Comparison of ENCODE assay signal across 16 cellular contexts in genomic region chr6:42381850-42382249, GRCh38.
DNase-seq lines count a peak whose midpoint lies in the region; ATAC-seq, FAIRE-seq and TF ChIP-seq lines count a peak whose summit lies in the region.
"Had no signal": no experiment of that assay in that cellular context is flagged by ENCODE, and none has a peak within 500 bp of the region (broad histone marks: within the 10 kb centered on the region; RNA-seq: fewer than 3 reads in every experiment).

No MANE protein-coding gene starts in this region.

- H3K4me2 ChIP-seq in HepG2 (ENCODE audit: low read depth, low read length) (no peak overlapping the region), Karpas-422 (ENCODE audit: low read depth, low read length, poor library complexity, severe bottlenecking) (no peak overlapping the region)
- H3K4me2 ChIP-seq: A549 had no signal

- peaks cover 3% of the 10 kb centered on the region for H3K36me3 Mint-ChIP-seq in central memory CD8-positive, alpha-beta T cell (ENCODE audit: insufficient read depth)

- WGBS in HepG2 (ENCODE audit: low lambda C conversion rate), result 10% methylated on average over 3 of the region's 3 CpGs
- WGBS in right lobe of liver (ENCODE audit: insufficient coverage, low coverage, low lambda C conversion rate, missing lambda C conversion rate), result no CpG with 5 or more reads among the region's 3 CpGs

- H3K4me3 Mint-ChIP-seq in central memory CD8-positive, alpha-beta T cell, result no peak overlapping the region
- H3K4me3 Mint-ChIP-seq: CD8-positive, alpha-beta memory T cell had no signal

- H3K27ac ChIP-seq in HepG2 (ENCODE audit: extremely low read length, insufficient read depth, low read length), result no peak overlapping the region
- no peak overlapping the region for H3K27ac ChIP-seq in right lobe of liver
- peak overlapping the region; percentile 30; the same call in 1 of the 2 replicates for H3K27ac ChIP-seq in Karpas-422 (ENCODE audit: low read length)
- H3K27ac ChIP-seq: A549, HL-60 had no signal

- H4K20me1 ChIP-seq in HepG2 (ENCODE audit: insufficient read depth, low read length), result no peaks in the 10 kb centered on the region
- no peaks in the 10 kb centered on the region for H4K20me1 ChIP-seq in Karpas-422 (ENCODE audit: insufficient read depth, low read depth, low read length)

- H3K27ac Mint-ChIP-seq in central memory CD8-positive, alpha-beta T cell (ENCODE audit: low read depth), result peak overlapping the region; percentile 86

- TF ChIP-seq POLR2A in HepG2 (IDR thresholded peaks at IDR 0.05; ENCODE audit: insufficient read depth in 1 of 2, low read depth in 2 of 2, low read length in 2 of 2), result no peak
- TF ChIP-seq POLR2A in right lobe of liver (IDR thresholded peaks at IDR 0.05), result no peak

- ATAC-seq in HepG2 (no peak), right lobe of liver (no peak), HG03439 (IDR thresholded peaks at IDR 0.05; ENCODE audit: unreplicated experiment) (no peak), omental fat pad (ENCODE audit: low FRiP score) (no peak)
- no peak for ATAC-seq in central memory CD8-positive, alpha-beta T cell (replicated peaks; ENCODE audit: extremely low read depth, poor library complexity, severe bottlenecking)
- ATAC-seq: A549 had no signal

- peaks cover 2 to 30% of the 10 kb centered on the region in 2 experiments; a peak in 4 of 5 replicates for H3K27me3 ChIP-seq in HepG2 (ENCODE audit: control insufficient read depth in 1 of 2, insufficient read depth in 2 of 2, low read length in 2 of 2)
- no peaks in the 10 kb centered on the region for H3K27me3 ChIP-seq in right lobe of liver
- H3K27me3 ChIP-seq in Karpas-422 (ENCODE audit: low read length), result no peaks in the 10 kb centered on the region
- H3K27me3 ChIP-seq: BE2C had no signal

- H3K4me3 ChIP-seq in HepG2 (replicated peaks in 1 of 3; ENCODE audit: insufficient read depth in 1 of 3, low read depth in 2 of 3, low read length in 3 of 3), result no peak overlapping the region
- no peak overlapping the region for H3K4me3 ChIP-seq in right lobe of liver
- H3K4me3 ChIP-seq in Karpas-422 (ENCODE audit: low read length), result no peak overlapping the region
- H3K4me3 ChIP-seq: A549 had no signal

- POLR2A ChIA-PET in HepG2 (lab: Yijun Ruan, JAX), result no interaction called here

- CTCF ChIA-PET in HepG2 (lab: Yijun Ruan, JAX; ENCODE audit: low intra/inter-chr PET ratio, low total read pairs), result no interaction called here

- no peaks in the 10 kb centered on the region for H3K9me3 Mint-ChIP-seq in central memory CD8-positive, alpha-beta T cell
- H3K9me3 Mint-ChIP-seq: CD8-positive, alpha-beta memory T cell had no signal

- intact Hi-C loops in HepG2 (cut with micrococcal nuclease; ENCODE audit: unreplicated experiment) (no loop called here), right lobe of liver (cut with DNase I) (no loop called here)

- no peaks in the 10 kb centered on the region for H3K27me3 Mint-ChIP-seq in central memory CD8-positive, alpha-beta T cell
- H3K27me3 Mint-ChIP-seq: CD8-positive, alpha-beta memory T cell had no signal

- DNase-seq in HepG2 (ENCODE audit: low spot score) (no peak), right lobe of liver (no peak), Karpas-422 (no peak), omental fat pad (ENCODE audit: low spot score) (no peak)
- DNase-seq in central memory CD8-positive, alpha-beta T cell (ENCODE audit: low spot score in 2 of 2), result no peak
- DNase-seq: BE2C; Caco-2; CD8-positive, alpha-beta memory T cell; DND-41; GDM1; HCEC 1CT had no signal

- TF ChIP-seq EP300 in HepG2 (IDR thresholded peaks at IDR 0.05; ENCODE audit: low read depth in 2 of 2, low read length in 2 of 2), result no peak
- TF ChIP-seq EP300 in HepG2 (CRISPR knock-in tag; IDR thresholded peaks at IDR 0.05; ENCODE audit: borderline replicate concordance), result no peak

- H3K9ac ChIP-seq in HepG2 (ENCODE audit: insufficient read depth, low read depth, low read length) (no peak overlapping the region), Karpas-422 (ENCODE audit: low read length) (no peak overlapping the region)

- H3K9me3 ChIP-seq in HepG2 (ENCODE audit: low read length) (no peaks in the 10 kb centered on the region), right lobe of liver (no peaks in the 10 kb centered on the region), Karpas-422 (ENCODE audit: low read length) (no peaks in the 10 kb centered on the region)
- H3K9me3 ChIP-seq: A549, BE2C, Caco-2 had no signal

- TF ChIP-seq RAD21 in HepG2 (CRISPR knock-in tag; IDR thresholded peaks at IDR 0.05), result no peak

- no peak overlapping the region for H2AFZ ChIP-seq in HepG2 (ENCODE audit: low read length)
- no peak overlapping the region for H2AFZ ChIP-seq in Karpas-422 (ENCODE audit: low read length)

- TF ChIP-seq CTCF in HepG2 (CRISPR knock-in tag; IDR thresholded peaks at IDR 0.05), result no peak
- no peak for TF ChIP-seq CTCF in right lobe of liver (IDR thresholded peaks at IDR 0.05)
- TF ChIP-seq CTCF in omental fat pad (IDR thresholded peaks at IDR 0.05), result no peak

- BruUV-seq in HepG2 (replicated peaks; lab: Mats Ljungman, UMichigan), result no TSS peak

- peaks cover 74% of the 10 kb centered on the region for H3K4me1 Mint-ChIP-seq in central memory CD8-positive, alpha-beta T cell

- H3K79me2 ChIP-seq in HepG2 (ENCODE audit: insufficient read depth, low read length) (no peaks in the 10 kb centered on the region), Karpas-422 (ENCODE audit: low read length) (peaks cover 100% of the 10 kb centered on the region)

- no peaks in the 10 kb centered on the region for H3K36me3 ChIP-seq in HepG2 (replicated peaks in 1 of 2; ENCODE audit: control insufficient read depth in 1 of 2, insufficient read depth in 2 of 2, low read length in 2 of 2)
- H3K36me3 ChIP-seq in right lobe of liver, result no peaks in the 10 kb centered on the region
- peaks cover 6% of the 10 kb centered on the region; the same call in 1 of the 2 replicates for H3K36me3 ChIP-seq in Karpas-422 (ENCODE audit: insufficient read depth, low read length)
- H3K36me3 ChIP-seq: BE2C had no signal

- no peaks in the 10 kb centered on the region for H3K4me1 ChIP-seq in HepG2 (ENCODE audit: insufficient read depth, low read length)
- H3K4me1 ChIP-seq in right lobe of liver, result no peaks in the 10 kb centered on the region
- peaks cover 85% of the 10 kb centered on the region for H3K4me1 ChIP-seq in Karpas-422 (ENCODE audit: low read length)
- H3K4me1 ChIP-seq: A549, BE2C, Caco-2 had no signal

- no peaks in the 10 kb centered on the region for H3K9me2 ChIP-seq in Karpas-422 (replicated peaks; ENCODE audit: insufficient read depth, low read length)

- no peak for FAIRE-seq in HepG2 (lab: Jason Lieb, UNC)
- FAIRE-seq: A549, GM12892, GM19239 had no signal

- in situ Hi-C loops in HepG2 (cut with HindIII; ENCODE audit: extremely low pct_ligation_motif_present, low pct_unique_long_range_greater_than_20kb), result no loop called here

TF ChIP-seq in HepG2, 621 proteins besides CTCF, POLR2A, EP300 and RAD21:
- no peak for TF ChIP-seq ZNF235 (CRISPR knock-in tag; IDR thresholded peaks at IDR 0.05; ENCODE audit: borderline replicate concordance)
- TF ChIP-seq GPBP1L1 (CRISPR knock-in tag; IDR thresholded peaks at IDR 0.05), result no peak
- peak; percentile 52; the same call in 1 of the 2 replicates for TF ChIP-seq ZNF629 (CRISPR knock-in tag; conservative IDR thresholded peaks at IDR 0.05)
